Comparison of ENCODE assay signal across 1 cellular context in the genomic region with DNA sequence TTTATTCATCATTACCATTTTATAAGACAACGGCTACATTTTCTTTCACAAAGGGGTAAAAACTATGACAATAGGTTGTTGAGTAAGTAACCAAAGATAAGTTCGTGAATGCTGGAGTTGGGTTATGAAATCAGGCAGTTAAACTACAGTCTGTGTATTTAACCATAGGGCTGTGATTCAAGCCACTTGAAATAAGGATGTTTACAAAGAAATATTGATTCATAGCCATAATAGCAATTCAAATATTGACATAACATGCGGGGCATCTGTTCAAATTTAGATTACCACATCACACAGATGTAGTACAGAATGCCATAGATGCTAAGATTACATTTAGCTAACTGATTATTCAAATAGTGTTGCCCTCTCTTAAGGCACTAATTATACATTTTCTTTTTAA.
TF ChIP-seq lines count a peak whose summit lies in the region.

No MANE protein-coding gene starts in this region.

TF ChIP-seq in HepG2, 621 proteins besides CTCF, POLR2A, EP300 and RAD21 (continued from another document):
- TF ChIP-seq ONECUT2 (CRISPR knock-in tag; IDR thresholded peaks at IDR 0.05) (peak; percentile 65), ELF1 (CRISPR knock-in tag; IDR thresholded peaks at IDR 0.05) (no peak), ZNF256 (CRISPR knock-in tag; conservative IDR thresholded peaks at IDR 0.05) (no peak), FOXP1 (IDR thresholded peaks at IDR 0.05) (0 out of 2 replicates have a peak, but pooled peaks have one; percentile 8), FOXP1 (CRISPR knock-in tag; IDR thresholded peaks at IDR 0.05) (peak; percentile 48; the same call in 1 of the 2 replicates), ISX (CRISPR knock-in tag; conservative IDR thresholded peaks at IDR 0.05) (no peak), TCF7 (IDR thresholded peaks at IDR 0.05; ENCODE audit: low read depth) (peak; percentile 82), ZMYM2 (CRISPR knock-in tag; IDR thresholded peaks at IDR 0.05) (no peak), HDAC1 (CRISPR knock-in tag; IDR thresholded peaks at IDR 0.05) (peak; percentile 29; the same call in 1 of the 2 replicates), SOX13 (IDR thresholded peaks at IDR 0.05) (peak; percentile 64; the same call in 1 of the 2 replicates), SOX13 (CRISPR knock-in tag; conservative IDR thresholded peaks at IDR 0.05 in 1 of 2, IDR thresholded peaks at IDR 0.05 in 1 of 2) (peak in 1 of 2 experiments; percentile 90; a peak in 2 of 4 replicates), ZNF850 (CRISPR knock-in tag; conservative IDR thresholded peaks at IDR 0.05) (no peak), TARDBP (CRISPR knock-in tag; IDR thresholded peaks at IDR 0.05) (no peak), TBL1XR1 (IDR thresholded peaks at IDR 0.05; ENCODE audit: borderline replicate concordance, low read length, partially characterized antibody) (peak; percentile 52), AGO1 (IDR thresholded peaks at IDR 0.05; ENCODE audit: low read depth, low read length, poor library complexity, severe bottlenecking) (no peak), IKZF1 (IDR thresholded peaks at IDR 0.05) (no peak)
- TF ChIP-seq, protein P1, sequence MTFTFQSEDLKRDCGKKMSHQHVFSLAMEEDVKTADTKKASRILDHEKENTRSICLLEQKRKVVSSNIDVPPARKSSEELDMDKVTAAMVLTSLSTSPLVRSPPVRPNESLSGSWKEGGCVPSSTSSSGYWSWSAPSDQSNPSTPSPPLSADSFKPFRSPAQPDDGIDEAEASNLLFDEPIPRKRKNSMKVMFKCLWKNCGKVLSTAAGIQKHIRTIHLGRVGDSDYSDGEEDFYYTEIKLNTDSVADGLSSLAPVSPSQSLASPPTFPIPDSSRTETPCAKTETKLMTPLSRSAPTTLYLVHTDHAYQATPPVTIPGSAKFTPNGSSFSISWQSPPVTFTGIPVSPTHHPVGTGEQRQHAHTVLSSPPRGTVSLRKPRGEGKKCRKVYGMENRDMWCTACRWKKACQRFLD (CRISPR knock-in tag; IDR thresholded peaks at IDR 0.05; ENCODE audit: borderline replicate concordance) = no peak
- TF ChIP-seq, protein P2, sequence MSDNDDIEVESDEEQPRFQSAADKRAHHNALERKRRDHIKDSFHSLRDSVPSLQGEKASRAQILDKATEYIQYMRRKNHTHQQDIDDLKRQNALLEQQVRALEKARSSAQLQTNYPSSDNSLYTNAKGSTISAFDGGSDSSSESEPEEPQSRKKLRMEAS (IDR thresholded peaks at IDR 0.05) = no peak
- TF ChIP-seq, protein P3, sequence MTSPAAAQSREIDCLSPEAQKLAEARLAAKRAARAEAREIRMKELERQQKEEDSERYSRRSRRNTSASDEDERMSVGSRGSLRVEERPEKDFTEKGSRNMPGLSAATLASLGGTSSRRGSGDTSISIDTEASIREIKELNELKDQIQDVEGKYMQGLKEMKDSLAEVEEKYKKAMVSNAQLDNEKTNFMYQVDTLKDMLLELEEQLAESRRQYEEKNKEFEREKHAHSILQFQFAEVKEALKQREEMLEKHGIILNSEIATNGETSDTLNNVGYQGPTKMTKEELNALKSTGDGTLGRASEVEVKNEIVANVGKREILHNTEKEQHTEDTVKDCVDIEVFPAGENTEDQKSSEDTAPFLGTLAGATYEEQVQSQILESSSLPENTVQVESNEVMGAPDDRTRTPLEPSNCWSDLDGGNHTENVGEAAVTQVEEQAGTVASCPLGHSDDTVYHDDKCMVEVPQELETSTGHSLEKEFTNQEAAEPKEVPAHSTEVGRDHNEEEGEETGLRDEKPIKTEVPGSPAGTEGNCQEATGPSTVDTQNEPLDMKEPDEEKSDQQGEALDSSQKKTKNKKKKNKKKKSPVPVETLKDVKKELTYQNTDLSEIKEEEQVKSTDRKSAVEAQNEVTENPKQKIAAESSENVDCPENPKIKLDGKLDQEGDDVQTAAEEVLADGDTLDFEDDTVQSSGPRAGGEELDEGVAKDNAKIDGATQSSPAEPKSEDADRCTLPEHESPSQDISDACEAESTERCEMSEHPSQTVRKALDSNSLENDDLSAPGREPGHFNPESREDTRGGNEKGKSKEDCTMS (CRISPR knock-in tag; conservative IDR thresholded peaks at IDR 0.05) = no peak
- TF ChIP-seq, protein P4, sequence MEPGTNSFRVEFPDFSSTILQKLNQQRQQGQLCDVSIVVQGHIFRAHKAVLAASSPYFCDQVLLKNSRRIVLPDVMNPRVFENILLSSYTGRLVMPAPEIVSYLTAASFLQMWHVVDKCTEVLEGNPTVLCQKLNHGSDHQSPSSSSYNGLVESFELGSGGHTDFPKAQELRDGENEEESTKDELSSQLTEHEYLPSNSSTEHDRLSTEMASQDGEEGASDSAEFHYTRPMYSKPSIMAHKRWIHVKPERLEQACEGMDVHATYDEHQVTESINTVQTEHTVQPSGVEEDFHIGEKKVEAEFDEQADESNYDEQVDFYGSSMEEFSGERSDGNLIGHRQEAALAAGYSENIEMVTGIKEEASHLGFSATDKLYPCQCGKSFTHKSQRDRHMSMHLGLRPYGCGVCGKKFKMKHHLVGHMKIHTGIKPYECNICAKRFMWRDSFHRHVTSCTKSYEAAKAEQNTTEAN (CRISPR knock-in tag; conservative IDR thresholded peaks at IDR 0.05) = no peak
